17 cellular contexts compared by ENCODE assay signal in genomic region chr1:212428496-212428895, GRCh38. TPM values are rescaled to one million over a fixed set of nuclear protein-coding genes. Genes with fewer than 3 reads are reported as not detected.
A peak's percentile ranks its signal among the peaks of the same experiment; 100 is the strongest.
DNase-seq lines count a peak whose midpoint lies in the region; TF ChIP-seq lines count a peak whose summit lies in the region.
"Had no signal": no experiment of that assay in that cellular context is flagged by ENCODE, and none has a peak within 500 bp of the region (broad histone marks: within the 10 kb centered on the region; RNA-seq: fewer than 3 reads in every experiment).

No MANE protein-coding gene starts in this region.

- H3K9me3 Mint-ChIP-seq in MCF 10A (ENCODE audit: unreplicated experiment): no peaks in the 10 kb centered on the region
- H3K9me3 Mint-ChIP-seq: CD8-positive, alpha-beta T cell; GM23338; H9 had no signal

- BruUV-seq in MCF 10A (replicated peaks; lab: Mats Ljungman, UMichigan) (no TSS peak), mammary epithelial cell (replicated peaks; lab: Mats Ljungman, UMichigan) (no TSS peak)

- peaks cover 17% of the 10 kb centered on the region for H3K27me3 Mint-ChIP-seq in MCF 10A (ENCODE audit: insufficient read depth, unreplicated experiment)

- POLR2A ChIA-PET in MCF 10A (lab: Yijun Ruan, JAX): interaction anchor here (0.6 to 1.1 kb wide), 5 partner anchors 14 to 340 kb away, joined by 3 to 5 read pairs (median 3); partner anchors contain the start of gene PACC1

- H3K4me3 Mint-ChIP-seq in MCF 10A (ENCODE audit: unreplicated experiment): no peak overlapping the region
- H3K4me3 Mint-ChIP-seq: CD8-positive, alpha-beta T cell; GM23338; H9 had no signal

- no peaks in the 10 kb centered on the region for H3K36me3 Mint-ChIP-seq in MCF 10A (ENCODE audit: insufficient read depth, unreplicated experiment)
- H3K36me3 Mint-ChIP-seq: CD8-positive, alpha-beta T cell had no signal

- peaks cover 15% of the 10 kb centered on the region for H3K4me1 Mint-ChIP-seq in MCF 10A (ENCODE audit: insufficient read depth, unreplicated experiment)

- no peaks in the 10 kb centered on the region for H4K20me1 ChIP-seq in mammary epithelial cell (ENCODE audit: insufficient read depth, low read length)

- WGBS in mammary epithelial cell (ENCODE audit: low coverage, missing lambda C conversion rate): 57% methylated on average over 5 of the region's 5 CpGs

- intact Hi-C loops in MCF 10A (cut with micrococcal nuclease) (no loop called here), mammary epithelial cell (cut with micrococcal nuclease) (no loop called here)

- H3K9ac ChIP-seq in mammary epithelial cell (ENCODE audit: insufficient read depth, low read length) (no peak overlapping the region), adipocyte (ENCODE audit: low read length) (no peak overlapping the region)

- DNase-seq in MCF 10A (ENCODE audit: unreplicated experiment) (peak; percentile 30), mammary epithelial cell (no peak), adipocyte (ENCODE audit: low read depth) (peak; percentile 50), fibroblast of gingiva (ENCODE audit: low read depth) (peak; percentile 65), kidney glomerular epithelial cell (lab: John Stamatoyannopoulos, UW) (no peak), NCI-H2107 (lab: John Stamatoyannopoulos, UW) (no peak), AG20443 (ENCODE audit: low spot score) (no peak)
- DNase-seq: ACHN; BE2C; CD8-positive, alpha-beta T cell; COR-L47; DMS153; DMS79 treated with DMSO at 0.1 percent for 48 hours; EL; H9 had no signal

- in situ Hi-C loops in mammary epithelial cell (cut with MboI; ENCODE audit: low sequenced_read_pairs in 2 of 2): loop anchor here in 1 of 2 donors (25.0 kb wide), 1 partner anchor 741 kb away; the partner anchor contains the start of gene NEK2

- H3K27ac Mint-ChIP-seq in MCF 10A (ENCODE audit: low read depth, unreplicated experiment): no peak overlapping the region
- H3K27ac Mint-ChIP-seq: CD8-positive, alpha-beta T cell; GM23338; H9 had no signal

- no peak overlapping the region for H2AFZ ChIP-seq in mammary epithelial cell (ENCODE audit: low read depth, low read length)
- H2AFZ ChIP-seq: GM23338 had no signal

- CTCF ChIA-PET in MCF 10A (lab: Yijun Ruan, JAX): interaction anchor here (0.6 to 8.1 kb wide), 10 partner anchors 13 to 693 kb away, joined by 3 to 88 read pairs (median 4); partner anchors contain the start of genes DTL and INTS7
- CTCF ChIA-PET in mammary epithelial cell (lab: Charles Lee; ENCODE audit: low non-redundant PET): no interaction called here

- no peak overlapping the region for H3K4me2 ChIP-seq in mammary epithelial cell (ENCODE audit: insufficient read depth, low read depth, low read length)
- H3K4me2 ChIP-seq: GM23338 had no signal

- H3K79me2 ChIP-seq in mammary epithelial cell (ENCODE audit: insufficient read depth, low read length): peaks cover 7% of the 10 kb centered on the region

- H3K4me1 ChIP-seq in mammary epithelial cell (ENCODE audit: insufficient read depth, low read length) (peaks cover 5% of the 10 kb centered on the region), adipocyte (ENCODE audit: control insufficient read depth, insufficient read depth, low read length) (peaks cover 5% of the 10 kb centered on the region)
- H3K4me1 ChIP-seq: BE2C had no signal

- no peaks in the 10 kb centered on the region for H3K9me3 ChIP-seq in mammary epithelial cell (replicated peaks; ENCODE audit: insufficient read depth, low read length)
- H3K9me3 ChIP-seq in adipocyte (ENCODE audit: control insufficient read depth, low read length): no peaks in the 10 kb centered on the region
- H3K9me3 ChIP-seq: BE2C had no signal

- dilution Hi-C loops in mammary epithelial cell (cut with HindIII; ENCODE audit: low sequenced_read_pairs): loop anchor here (5.0 kb wide), 1 partner anchor 34 kb away; no protein-coding TSS in a partner anchor

- H3K36me3 ChIP-seq in mammary epithelial cell (ENCODE audit: insufficient read depth, low read length) (no peaks in the 10 kb centered on the region), adipocyte (ENCODE audit: control insufficient read depth, insufficient read depth, low read length, severe bottlenecking) (no peaks in the 10 kb centered on the region)
- H3K36me3 ChIP-seq: BE2C had no signal

- H3K4me3 ChIP-seq in mammary epithelial cell (replicated peaks in 1 of 3; ENCODE audit: insufficient read depth in 1 of 3, low read depth in 2 of 3, low read length in 3 of 3) (no peak overlapping the region), adipocyte (ENCODE audit: low read length) (no peak overlapping the region)
- H3K4me3 ChIP-seq: GM23338 had no signal

- no peak for TF ChIP-seq CTCF in MCF 10A (IDR thresholded peaks at IDR 0.05; ENCODE audit: unreplicated experiment)
- TF ChIP-seq CTCF in mammary epithelial cell (conservative IDR thresholded peaks at IDR 0.05 in 1 of 2, IDR thresholded peaks at IDR 0.05 in 1 of 2; ENCODE audit: extremely low read depth in 1 of 2, insufficient read depth in 1 of 2, low read depth in 1 of 2, low read length in 2 of 2): no peak

- no peak overlapping the region for H3K27ac ChIP-seq in mammary epithelial cell (ENCODE audit: insufficient read depth, low read depth, low read length)
- H3K27ac ChIP-seq: C4-2B had no signal

- H3K27me3 ChIP-seq in mammary epithelial cell (ENCODE audit: insufficient read depth, low read length) (no peaks in the 10 kb centered on the region), adipocyte (replicated peaks; ENCODE audit: control insufficient read depth, insufficient read depth, low read length) (peaks cover 8% of the 10 kb centered on the region)
- H3K27me3 ChIP-seq: BE2C had no signal

RNA-seq across cellular contexts. Expression of gene NENF, which starts 4.2 kb away (rescaled TPM):
- total RNA-seq in MCF 10A (2022) (110 and 122 TPM in 2 replicates), mammary epithelial cell (10 to 100 TPM; 35.5 to 46.2 TPM)
- 37.5 TPM for polyA plus RNA-seq in mammary epithelial cell
- 8.3 TPM for polyA minus RNA-seq in mammary epithelial cell

RNA-seq across cellular contexts. Expression of gene PACC1, which starts 13.8 kb away (rescaled TPM):
- total RNA-seq in MCF 10A (2022): 23.0 and 23.3 TPM in 2 replicates
- total RNA-seq in mammary epithelial cell: 10 to 100 TPM; 10.2 to 10.7 TPM
- 9.8 TPM for polyA plus RNA-seq in mammary epithelial cell
- polyA minus RNA-seq in mammary epithelial cell: 8.5 TPM

Comparison
In these comparisons a context has a peak if more than half of its experiments do, and no peak if none do; other contexts are left out.
1. DNase-seq: peak in MCF 10A (single experiment), adipocyte (single experiment) and fibroblast of gingiva (single experiment); none in mammary epithelial cell (single experiment), kidney glomerular epithelial cell (single experiment), NCI-H2107 (single experiment) and AG20443 (single experiment).